8 cellular contexts compared by ENCODE assay signal in the genomic region with DNA sequence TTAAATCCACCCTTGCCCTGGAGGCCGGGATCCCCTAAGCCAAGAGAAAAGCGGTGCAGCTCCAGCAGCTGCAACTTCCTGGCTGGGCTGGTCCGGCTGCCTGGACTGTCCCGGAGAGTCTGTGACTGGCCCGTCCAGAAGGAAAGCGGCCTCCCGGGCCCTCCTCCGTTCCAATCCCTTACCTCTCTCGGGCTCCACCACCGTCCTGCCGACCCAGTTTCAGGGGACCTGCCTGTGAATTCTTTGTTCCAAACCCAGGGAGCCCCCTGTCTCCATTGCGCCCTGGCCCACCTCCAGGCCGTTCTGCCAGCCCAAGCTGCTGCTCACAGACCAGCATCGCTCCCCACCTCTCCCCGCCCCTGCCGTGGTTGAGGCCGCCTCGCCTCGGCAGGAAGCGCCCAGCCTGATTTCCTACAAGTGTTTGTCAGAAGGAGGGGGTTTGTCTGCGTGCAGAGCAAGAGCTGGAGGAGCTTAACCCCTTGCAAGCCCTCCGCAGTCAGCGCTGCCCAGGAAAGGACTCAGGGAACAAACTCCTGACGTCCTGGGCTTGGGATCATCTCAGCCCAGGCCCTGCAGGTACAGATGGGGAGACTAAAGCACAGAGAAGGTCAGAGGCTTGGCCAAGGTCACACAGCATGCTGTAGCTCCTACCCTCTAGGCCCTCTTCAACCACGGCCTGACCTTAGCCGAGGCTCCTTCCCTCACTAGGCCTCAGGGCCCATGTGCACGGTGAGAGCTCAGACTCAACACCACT. TPM values are rescaled to one million over a fixed set of nuclear protein-coding genes. Genes with fewer than 3 reads are reported as not detected.
DNase-seq lines count a peak whose midpoint lies in the region; ATAC-seq, FAIRE-seq and TF ChIP-seq lines count a peak whose summit lies in the region.

A gene with protein sequence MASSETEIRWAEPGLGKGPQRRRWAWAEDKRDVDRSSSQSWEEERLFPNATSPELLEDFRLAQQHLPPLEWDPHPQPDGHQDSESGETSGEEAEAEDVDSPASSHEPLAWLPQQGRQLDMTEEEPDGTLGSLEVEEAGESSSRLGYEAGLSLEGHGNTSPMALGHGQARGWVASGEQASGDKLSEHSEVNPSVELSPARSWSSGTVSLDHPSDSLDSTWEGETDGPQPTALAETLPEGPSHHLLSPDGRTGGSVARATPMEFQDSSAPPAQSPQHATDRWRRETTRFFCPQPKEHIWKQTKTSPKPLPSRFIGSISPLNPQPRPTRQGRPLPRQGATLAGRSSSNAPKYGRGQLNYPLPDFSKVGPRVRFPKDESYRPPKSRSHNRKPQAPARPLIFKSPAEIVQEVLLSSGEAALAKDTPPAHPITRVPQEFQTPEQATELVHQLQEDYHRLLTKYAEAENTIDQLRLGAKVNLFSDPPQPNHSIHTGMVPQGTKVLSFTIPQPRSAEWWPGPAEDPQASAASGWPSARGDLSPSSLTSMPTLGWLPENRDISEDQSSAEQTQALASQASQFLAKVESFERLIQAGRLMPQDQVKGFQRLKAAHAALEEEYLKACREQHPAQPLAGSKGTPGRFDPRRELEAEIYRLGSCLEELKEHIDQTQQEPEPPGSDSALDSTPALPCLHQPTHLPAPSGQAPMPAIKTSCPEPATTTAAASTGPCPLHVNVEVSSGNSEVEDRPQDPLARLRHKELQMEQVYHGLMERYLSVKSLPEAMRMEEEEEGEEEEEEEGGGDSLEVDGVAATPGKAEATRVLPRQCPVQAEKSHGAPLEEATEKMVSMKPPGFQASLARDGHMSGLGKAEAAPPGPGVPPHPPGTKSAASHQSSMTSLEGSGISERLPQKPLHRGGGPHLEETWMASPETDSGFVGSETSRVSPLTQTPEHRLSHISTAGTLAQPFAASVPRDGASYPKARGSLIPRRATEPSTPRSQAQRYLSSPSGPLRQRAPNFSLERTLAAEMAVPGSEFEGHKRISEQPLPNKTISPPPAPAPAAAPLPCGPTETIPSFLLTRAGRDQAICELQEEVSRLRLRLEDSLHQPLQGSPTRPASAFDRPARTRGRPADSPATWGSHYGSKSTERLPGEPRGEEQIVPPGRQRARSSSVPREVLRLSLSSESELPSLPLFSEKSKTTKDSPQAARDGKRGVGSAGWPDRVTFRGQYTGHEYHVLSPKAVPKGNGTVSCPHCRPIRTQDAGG (N-terminal part only) (minus strand): TSS at position 305 of the 754 bp plus-strand sequence. CDS start 6,649 bp downstream, outside the sequence.

- H3K27me3 ChIP-seq in adrenal gland (no peaks in the 10 kb centered on the region), left ventricle myocardium inferior (ENCODE audit: low read depth) (no peaks in the 10 kb centered on the region), uterus (no peaks in the 10 kb centered on the region)

- intact Hi-C loops in T-helper 1 cell treated with Interleukin-12 subunit alpha and Interleukin-12 subunit beta and Interleukin-4 antibody, amounts not matched to agents 30 ng/mL and 1 ng/mL, for 36 hours (cut with micrococcal nuclease), result loop anchor here (1.0 to 10.0 kb wide), 8 partner anchors 10 to 1671 kb away; a partner anchor contains a TSS
- intact Hi-C loops in adrenal gland (cut with DNase I), result no loop called here
- intact Hi-C loops in left ventricle myocardium inferior (cut with micrococcal nuclease), result no loop called here
- intact Hi-C loops in uterus (cut with DNase I; ENCODE audit: low total_unique reads), result no loop called here

- 14 to 61% (median 27%) methylated on average over 12 to 27 of the region's 27 CpGs for WGBS in adrenal gland, 4 donors

- H3K4me3 ChIP-seq in adrenal gland, result peak within 1 kb of the TSS in 3 of 4 donors; percentile 16 to 62 (median 18)
- peak within 1 kb of the TSS; percentile 71 for H3K4me3 ChIP-seq in left ventricle myocardium inferior
- H3K4me3 ChIP-seq in uterus, result peak within 1 kb of the TSS; percentile 53 to 56

- DNase-seq in GM12891 (ENCODE audit: insufficient read length, low spot score), result no peak
- peak; percentile 65 to 91 (median 70) for DNase-seq in adrenal gland
- peak; percentile 75 for DNase-seq in left ventricle myocardium inferior
- peak; percentile 59 for DNase-seq in renal cortical epithelial cell (ENCODE audit: low read depth)
- peak; percentile 77 to 80 for DNase-seq in uterus

- TF ChIP-seq CTCF in adrenal gland (IDR thresholded peaks at IDR 0.05) (no peak), left ventricle myocardium inferior (IDR thresholded peaks at IDR 0.05; ENCODE audit: borderline replicate concordance) (no peak), uterus (IDR thresholded peaks at IDR 0.05) (peak in 2 of 4 experiments; percentile 9 to 16)

- H3K4me1 ChIP-seq in adrenal gland (replicated peaks in 1 of 2) (peaks cover 34 to 67% of the 10 kb centered on the region in 2 donors), left ventricle myocardium inferior (peaks cover 81% of the 10 kb centered on the region), uterus (peaks cover 19 to 47% of the 10 kb centered on the region in 2 donors)

- peak; percentile 95 for FAIRE-seq in GM12891 (lab: Jason Lieb, UNC)

- no peaks in the 10 kb centered on the region for H3K36me3 ChIP-seq in adrenal gland (replicated peaks in 1 of 2)
- no peaks in the 10 kb centered on the region for H3K36me3 ChIP-seq in left ventricle myocardium inferior
- H3K36me3 ChIP-seq in uterus, result no peaks in the 10 kb centered on the region

- H3K27ac ChIP-seq in adrenal gland (peak within 1 kb of the TSS in 4 of 5 donors; percentile 47 to 93 (median 80)), left ventricle myocardium inferior (replicated peaks) (peak within 1 kb of the TSS; percentile 89), uterus (peak within 1 kb of the TSS; percentile 97 to 98)

- peak; percentile 81 for TF ChIP-seq POLR2A in GM12891 (IDR thresholded peaks at IDR 0.05; ENCODE audit: low read depth, low read length)
- TF ChIP-seq POLR2A in adrenal gland (IDR thresholded peaks at IDR 0.05), result peak; percentile 55 to 69
- peak; percentile 67 to 75 for TF ChIP-seq POLR2A in uterus (IDR thresholded peaks at IDR 0.05)

- ATAC-seq in HG03095 (IDR thresholded peaks at IDR 0.05; ENCODE audit: unreplicated experiment) (peak; percentile 29), GM18520 (IDR thresholded peaks at IDR 0.05; ENCODE audit: unreplicated experiment) (no peak)

- no peaks in the 10 kb centered on the region for H3K9me3 ChIP-seq in adrenal gland (replicated peaks in 1 of 3)
- no peaks in the 10 kb centered on the region for H3K9me3 ChIP-seq in left ventricle myocardium inferior (replicated peaks)
- no peaks in the 10 kb centered on the region for H3K9me3 ChIP-seq in uterus

TF ChIP-seq in GM12891, 5 proteins besides CTCF, POLR2A, EP300 and RAD21:
- no peak for TF ChIP-seq PAX5 (IDR thresholded peaks at IDR 0.05; ENCODE audit: insufficient read depth, low read length, severe bottlenecking)
- no peak; the same call in none of the 2 replicates for TF ChIP-seq POLR2AphosphoS5 (IDR thresholded peaks at IDR 0.05; ENCODE audit: low read depth, low read length)
- TF ChIP-seq TAF1 (IDR thresholded peaks at IDR 0.05; ENCODE audit: low read depth, low read length), result no peak
- peak; percentile 20; the same call in 1 of the 2 replicates for TF ChIP-seq POU2F2 (IDR thresholded peaks at IDR 0.05; ENCODE audit: low read depth, low read length)
- TF ChIP-seq SPI1 (IDR thresholded peaks at IDR 0.05; ENCODE audit: low read depth, low read length), result no peak

RNA-seq across cellular contexts. Expression of the gene that starts here (rescaled TPM):
- polyA plus RNA-seq in GM12891 (2012; ENCODE audit: low read depth, missing spikeins), result 46.5 TPM
- 464 and 472 TPM in 2 replicates for total RNA-seq in T-helper 1 cell treated with Interleukin-12 subunit alpha and Interleukin-12 subunit beta and Interleukin-4 antibody, amounts not matched to agents 30 ng/mL and 1 ng/mL, for 36 hours
- 10 to 100 TPM in 6 of 8 donors, 1 to 10 TPM in 2; 7.5 to 20.0 (median 15.9) TPM for total RNA-seq in adrenal gland
- polyA plus RNA-seq in adrenal gland, result 10 to 100 TPM in 2 of 3 donors, 1 to 10 TPM in 1; 4.8 to 37.3 (median 20.3) TPM
- total RNA-seq in left ventricle myocardium inferior, result 6.3 TPM
- total RNA-seq in renal cortical epithelial cell, result 7.8 and 22.0 TPM in 2 replicates
- total RNA-seq in uterus, result 100 to 1,000 TPM in 1 of 4 donors, 10 to 100 TPM in 3; 24.1 to 123 (median 34.3) TPM

Comparison
In these comparisons a context has a peak if more than half of its experiments do, and no peak if none do; other contexts are left out.
1. H3K4me3 ChIP-seq: peak in every context shown above with its lines; median percentile 71 in left ventricle myocardium inferior; 54 in uterus; 18 in adrenal gland.